Comparison of ENCODE assay signal across 8 cellular contexts in genomic region chr7:27739914-27740448, GRCh38. TPM values are rescaled to one million over a fixed set of nuclear protein-coding genes. Genes with fewer than 3 reads are reported as not detected.
DNase-seq lines count a peak whose midpoint lies in the region; ATAC-seq and TF ChIP-seq lines count a peak whose summit lies in the region.

Gene TAX1BP1, plus strand, starts transcription at chr7:27740162. Its CDS starts 8,363 bp downstream, at chr7:27748525.

- peak; percentile 97 for ATAC-seq in HG02798 (IDR thresholded peaks at IDR 0.05; ENCODE audit: poor library complexity, unreplicated experiment)

- peak; percentile 87 for DNase-seq in NCI-H1436 (lab: John Stamatoyannopoulos, UW)
- DNase-seq in T follicular helper cell (ENCODE audit: low read depth), result peak; percentile 93
- DNase-seq in adipocyte (ENCODE audit: low read depth), result peak; percentile 98
- DNase-seq in cardiac septum (ENCODE audit: low spot score), result peak; percentile 99
- peak; percentile 96 for DNase-seq in pons (ENCODE audit: low spot score)
- peak; percentile 93 for DNase-seq in type B pancreatic cell (ENCODE audit: extremely low spot score, unreplicated experiment)

- no peaks in the 10 kb centered on the region for H3K9me3 Mint-ChIP-seq in type B pancreatic cell

- H3K9me3 ChIP-seq in adipocyte (ENCODE audit: control insufficient read depth, low read length), result no peaks in the 10 kb centered on the region

- TF ChIP-seq CTCF in GM12875 (IDR thresholded peaks at IDR 0.05; ENCODE audit: borderline replicate concordance, insufficient read depth, low read depth, low read length) (no peak), type B pancreatic cell (conservative IDR thresholded peaks at IDR 0.05) (no peak)

- H3K27me3 Mint-ChIP-seq in type B pancreatic cell, result no peaks in the 10 kb centered on the region

- no peaks in the 10 kb centered on the region for H3K27me3 ChIP-seq in adipocyte (replicated peaks; ENCODE audit: control insufficient read depth, insufficient read depth, low read length)

- peaks cover 34% of the 10 kb centered on the region for H3K4me1 Mint-ChIP-seq in type B pancreatic cell (ENCODE audit: unreplicated experiment)

- H3K36me3 ChIP-seq in adipocyte (ENCODE audit: control insufficient read depth, insufficient read depth, low read length, severe bottlenecking), result no peaks in the 10 kb centered on the region

- intact Hi-C loops in cardiac septum (cut with DNase I), result loop anchor here (1.0 to 10.0 kb wide), 2 partner anchors 77 to 185 kb away; no protein-coding TSS in a partner anchor

- peaks cover 8% of the 10 kb centered on the region for H3K36me3 Mint-ChIP-seq in type B pancreatic cell

- peak within 1 kb of the TSS; percentile 84 for H3K4me3 ChIP-seq in GM12875 (ENCODE audit: low read depth, low read length)
- H3K4me3 ChIP-seq in adipocyte (ENCODE audit: low read length), result peak within 1 kb of the TSS; percentile 99

- peak within 1 kb of the TSS; percentile 99 for H3K9ac ChIP-seq in adipocyte (ENCODE audit: low read length)

- peak within 1 kb of the TSS; percentile 88 for H3K27ac Mint-ChIP-seq in type B pancreatic cell

- H3K4me1 ChIP-seq in adipocyte (ENCODE audit: control insufficient read depth, insufficient read depth, low read length), result peaks cover 29% of the 10 kb centered on the region

- peak within 1 kb of the TSS; percentile 96 for H3K4me3 Mint-ChIP-seq in type B pancreatic cell

RNA-seq across cellular contexts. Expression of gene TAX1BP1, which starts in this region (rescaled TPM):
- total RNA-seq in cardiac septum (149 TPM), type B pancreatic cell (ENCODE audit: low replicate concordance) (87.6 and 118 TPM in 2 replicates)

Comparison
In these comparisons a context has a peak if more than half of its experiments do, and no peak if none do; other contexts are left out.
1. Peak in every context shown above with its lines: DNase-seq, ATAC-seq and H3K4me3 ChIP-seq.